Comparison of ENCODE assay signal across 8 cellular contexts in the genomic region with DNA sequence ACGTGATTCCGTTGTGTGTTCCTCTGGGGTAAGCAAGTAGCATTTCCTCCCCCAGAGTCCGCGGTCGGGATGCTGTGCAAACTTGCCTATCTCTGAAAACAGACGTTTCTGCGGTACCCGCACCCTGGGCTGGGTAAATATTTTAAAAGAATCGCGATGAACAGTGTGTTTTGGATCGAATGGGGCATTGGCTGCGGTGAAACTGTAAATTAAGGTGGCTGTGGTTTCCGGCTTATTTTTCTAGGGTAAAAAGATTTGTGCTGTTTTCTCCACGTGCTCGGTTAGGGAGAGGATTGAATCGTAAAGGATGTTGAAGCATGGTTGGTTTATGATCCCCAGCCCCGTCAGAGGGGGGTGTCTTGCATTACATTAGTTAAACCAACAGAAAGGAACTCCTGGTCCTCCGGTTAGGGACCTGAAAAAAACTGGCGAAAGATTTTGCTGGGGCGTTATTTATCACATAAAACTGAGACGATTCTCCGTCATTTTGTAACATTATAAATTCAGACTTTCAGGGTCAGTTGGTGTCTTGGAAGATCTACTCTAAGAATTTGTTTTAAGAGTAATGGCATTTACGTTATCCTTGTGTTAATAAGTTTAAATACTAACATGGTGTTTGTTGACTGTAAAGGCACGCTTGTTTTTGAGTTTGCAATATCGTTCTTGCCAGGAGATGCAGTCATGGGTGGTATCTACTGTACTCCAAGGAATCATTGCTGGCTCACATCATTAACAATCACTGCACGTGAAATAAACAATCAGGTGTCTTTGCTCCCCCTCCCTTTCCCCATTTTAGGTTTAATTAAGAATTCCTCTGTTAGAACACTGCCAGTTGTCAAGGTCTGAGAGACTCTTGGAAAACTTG. TPM values are rescaled to one million over a fixed set of nuclear protein-coding genes. Genes with fewer than 3 reads are reported as not detected.
A peak's percentile ranks its signal among the peaks of the same experiment; 100 is the strongest.
DNase-seq lines count a peak whose midpoint lies in the region; ATAC-seq, FAIRE-seq and TF ChIP-seq lines count a peak whose summit lies in the region.

No MANE protein-coding gene starts in this region.

- no peaks in the 10 kb centered on the region for H3K36me3 Mint-ChIP-seq in activated CD4-positive, alpha-beta T cell treated with anti-CD3 and anti-CD28 coated beads, Interleukin-2, amount 10 ng/mL, durations not matched to agents 7 days and 5 days (ENCODE audit: low read depth)

- H3K36me3 ChIP-seq in OCI-LY3 (replicated peaks; ENCODE audit: low read depth, low read length): no peaks in the 10 kb centered on the region
- no peaks in the 10 kb centered on the region for H3K36me3 ChIP-seq in pancreas

- no peaks in the 10 kb centered on the region for H3K9me3 Mint-ChIP-seq in activated CD4-positive, alpha-beta T cell treated with anti-CD3 and anti-CD28 coated beads, Interleukin-2, amount 10 ng/mL, durations not matched to agents 7 days and 5 days

- H4K20me1 ChIP-seq in OCI-LY3 (ENCODE audit: insufficient read depth, low read length): no peaks in the 10 kb centered on the region

- CTCF ChIA-PET in activated CD4-positive, alpha-beta T cell treated with anti-CD3 and anti-CD28 coated beads, Interleukin-2, amount 10 ng/mL, durations not matched to agents 7 days and 5 days (lab: Charles Lee): no interaction called here

- peak overlapping the region; percentile 60 for H3K9ac ChIP-seq in OCI-LY3 (ENCODE audit: low read length)

- H3K27me3 ChIP-seq in OCI-LY3 (ENCODE audit: low read depth, low read length): peaks cover 28% of the 10 kb centered on the region
- H3K27me3 ChIP-seq in pancreas: no peaks in the 10 kb centered on the region

- intact Hi-C loops in pancreas (cut with DNase I): no loop called here

- ATAC-seq in pancreas: peak in 1 of 4 donors; percentile 14

- peak overlapping the region; percentile 74 for H3K4me3 Mint-ChIP-seq in activated CD4-positive, alpha-beta T cell treated with anti-CD3 and anti-CD28 coated beads, Interleukin-2, amount 10 ng/mL, durations not matched to agents 7 days and 5 days

- 10 to 12% methylated on average over 26 of the region's 26 CpGs for WGBS in pancreas, 2 donors

- TF ChIP-seq CTCF in OCI-LY3 (IDR thresholded peaks at IDR 0.05; ENCODE audit: low read depth, low read length) (peak; percentile 18), epithelial cell of esophagus (IDR thresholded peaks at IDR 0.05; ENCODE audit: insufficient read depth, low read depth, low read length, missing control alignments) (no peak), pancreas (IDR thresholded peaks at IDR 0.05) (no peak)

- H3K9me3 ChIP-seq in OCI-LY3 (ENCODE audit: insufficient read depth, low read length): no peaks in the 10 kb centered on the region
- H3K9me3 ChIP-seq in pancreas: no peaks in the 10 kb centered on the region

- POLR2A ChIA-PET in activated CD4-positive, alpha-beta T cell treated with anti-CD3 and anti-CD28 coated beads, Interleukin-2, amount 10 ng/mL, durations not matched to agents 7 days and 5 days (lab: Charles Lee): no interaction called here

- H2AFZ ChIP-seq in OCI-LY3 (ENCODE audit: low read depth, low read length): peak overlapping the region; percentile 73

- peaks cover 24% of the 10 kb centered on the region for H3K4me1 ChIP-seq in OCI-LY3 (ENCODE audit: low read length)
- peaks cover 0 to 3% (median 0%) of the 10 kb centered on the region in 3 donors for H3K4me1 ChIP-seq in pancreas

- no peak for FAIRE-seq in pancreas (lab: Jason Lieb, UNC)

- peak overlapping the region; percentile 94 for H3K4me2 ChIP-seq in OCI-LY3 (ENCODE audit: low read length)

- H3K4me3 ChIP-seq in OCI-LY3 (ENCODE audit: low read length) (peak overlapping the region; percentile 82), epithelial cell of esophagus (ENCODE audit: low read length) (peak overlapping the region; percentile 30), pancreas (peak overlapping the region in 3 of 4 donors; percentile 10 to 61 (median 51))

- no peak overlapping the region for H3K27ac ChIP-seq in OCI-LY3 (ENCODE audit: low read length)
- no peak overlapping the region for H3K27ac ChIP-seq in pancreas

- peaks cover 23% of the 10 kb centered on the region for H3K4me1 Mint-ChIP-seq in activated CD4-positive, alpha-beta T cell treated with anti-CD3 and anti-CD28 coated beads, Interleukin-2, amount 10 ng/mL, durations not matched to agents 7 days and 5 days

- H3K79me2 ChIP-seq in OCI-LY3 (ENCODE audit: low read length): no peaks in the 10 kb centered on the region

- peaks cover 62% of the 10 kb centered on the region for H3K27me3 Mint-ChIP-seq in activated CD4-positive, alpha-beta T cell treated with anti-CD3 and anti-CD28 coated beads, Interleukin-2, amount 10 ng/mL, durations not matched to agents 7 days and 5 days

- peak; percentile 39 for DNase-seq in activated CD4-positive, alpha-beta T cell treated with anti-CD3 and anti-CD28 coated beads, Interleukin-2, amount 10 ng/mL, durations not matched to agents 7 days and 5 days
- DNase-seq in activated CD4-positive, alpha-beta T cell treated with anti-CD3 and anti-CD28 coated beads, Interleukin-2, amount 50 U/mL, for 1 hour: no peak
- DNase-seq in epithelial cell of esophagus (ENCODE audit: low read depth): peak; percentile 23
- DNase-seq in pancreas: peak in 1 of 6 donors; percentile 33
- no peak for DNase-seq in A172 (ENCODE audit: low spot score)
- DNase-seq in stimulated activated CD4-positive, alpha-beta T cell treated with anti-CD3 and anti-CD28 coated beads, Interleukin-4, amount 100 ng/mL, for 4 hours: no peak
- DNase-seq in HPDE6-E6E7 (ENCODE audit: extremely low spot score): no peak

- no peak overlapping the region for H3K27ac Mint-ChIP-seq in activated CD4-positive, alpha-beta T cell treated with anti-CD3 and anti-CD28 coated beads, Interleukin-2, amount 10 ng/mL, durations not matched to agents 7 days and 5 days

RNA-seq across cellular contexts. Expression of a gene that starts 1.4 kb away (rescaled TPM):
- total RNA-seq in activated CD4-positive, alpha-beta T cell treated with anti-CD3 and anti-CD28 coated beads, Interleukin-2, amount 10 ng/mL, durations not matched to agents 7 days and 5 days: not detected
- 10 to 100 TPM in 1 of 6 donors, 1 to 10 TPM in 2, under 1 TPM in 3; 0.12 to 25.3 (median 2.3) TPM for total RNA-seq in pancreas
- polyA plus RNA-seq in pancreas: under 1 TPM; 0.42 to 0.61 TPM
- total RNA-seq in A172 (2014; rRNA removed; shearing (Covaris generic)): 0.19 and 0.47 TPM in 2 replicates

Comparison
In these comparisons a context has a peak if more than half of its experiments do, and no peak if none do; other contexts are left out.
1. DNase-seq: peak in activated CD4-positive, alpha-beta T cell treated with anti-CD3 and anti-CD28 coated beads, Interleukin-2, amount 10 ng/mL, durations not matched to agents 7 days and 5 days (single experiment) and epithelial cell of esophagus (single experiment); none in activated CD4-positive, alpha-beta T cell treated with anti-CD3 and anti-CD28 coated beads, Interleukin-2, amount 50 U/mL, for 1 hour (single experiment), A172 (single experiment), stimulated activated CD4-positive, alpha-beta T cell treated with anti-CD3 and anti-CD28 coated beads, Interleukin-4, amount 100 ng/mL, for 4 hours (0 of 2) and HPDE6-E6E7 (single experiment).
2. H3K4me3 ChIP-seq: peak in every context shown above with its lines; median percentile 82 in OCI-LY3; 51 in pancreas; 30 in epithelial cell of esophagus.